ENCODE assay signal across 1 cellular context in the genomic region with DNA sequence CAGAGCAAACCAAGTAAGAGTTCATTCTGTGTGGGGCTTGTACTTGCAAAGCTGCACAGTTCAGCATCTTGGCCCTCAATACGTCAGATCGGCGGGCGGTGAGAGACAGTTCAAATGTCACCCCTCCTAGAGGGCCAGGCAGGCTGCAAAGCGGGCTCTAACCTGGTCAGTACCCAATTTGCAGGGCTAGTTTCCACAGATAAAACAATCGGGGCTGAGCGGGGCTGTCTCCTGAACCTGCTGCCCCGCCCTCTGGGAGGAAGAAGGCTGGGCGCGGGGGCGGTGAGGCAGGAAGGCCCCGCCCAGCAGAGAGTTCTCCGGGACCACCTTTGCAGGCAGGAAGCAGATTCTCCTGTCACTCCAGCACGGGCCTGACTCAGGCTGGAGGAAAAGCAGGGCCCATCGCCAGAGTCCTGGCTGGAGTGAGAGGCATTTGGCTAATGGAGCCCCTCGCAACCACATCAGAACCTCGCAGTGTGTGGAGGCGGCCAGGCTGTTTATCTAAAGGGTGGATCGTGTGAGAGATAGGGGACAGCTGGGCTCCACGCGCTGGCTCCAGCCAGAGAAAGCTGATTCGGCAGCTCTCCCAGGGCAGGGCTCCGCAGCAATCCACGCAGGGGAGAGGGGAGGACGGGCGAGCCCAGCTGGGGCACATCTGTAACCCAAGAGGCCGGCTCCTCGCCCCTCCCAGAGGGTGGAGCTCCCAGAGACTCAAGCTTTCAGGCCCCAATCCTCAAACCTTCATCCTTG.
TF ChIP-seq lines count a peak whose summit lies in the region.

No MANE protein-coding gene starts in this region.

TF ChIP-seq in WTC11, 78 proteins besides CTCF, POLR2A, EP300 and RAD21 (continued from another document):
- TF ChIP-seq, protein P1, sequence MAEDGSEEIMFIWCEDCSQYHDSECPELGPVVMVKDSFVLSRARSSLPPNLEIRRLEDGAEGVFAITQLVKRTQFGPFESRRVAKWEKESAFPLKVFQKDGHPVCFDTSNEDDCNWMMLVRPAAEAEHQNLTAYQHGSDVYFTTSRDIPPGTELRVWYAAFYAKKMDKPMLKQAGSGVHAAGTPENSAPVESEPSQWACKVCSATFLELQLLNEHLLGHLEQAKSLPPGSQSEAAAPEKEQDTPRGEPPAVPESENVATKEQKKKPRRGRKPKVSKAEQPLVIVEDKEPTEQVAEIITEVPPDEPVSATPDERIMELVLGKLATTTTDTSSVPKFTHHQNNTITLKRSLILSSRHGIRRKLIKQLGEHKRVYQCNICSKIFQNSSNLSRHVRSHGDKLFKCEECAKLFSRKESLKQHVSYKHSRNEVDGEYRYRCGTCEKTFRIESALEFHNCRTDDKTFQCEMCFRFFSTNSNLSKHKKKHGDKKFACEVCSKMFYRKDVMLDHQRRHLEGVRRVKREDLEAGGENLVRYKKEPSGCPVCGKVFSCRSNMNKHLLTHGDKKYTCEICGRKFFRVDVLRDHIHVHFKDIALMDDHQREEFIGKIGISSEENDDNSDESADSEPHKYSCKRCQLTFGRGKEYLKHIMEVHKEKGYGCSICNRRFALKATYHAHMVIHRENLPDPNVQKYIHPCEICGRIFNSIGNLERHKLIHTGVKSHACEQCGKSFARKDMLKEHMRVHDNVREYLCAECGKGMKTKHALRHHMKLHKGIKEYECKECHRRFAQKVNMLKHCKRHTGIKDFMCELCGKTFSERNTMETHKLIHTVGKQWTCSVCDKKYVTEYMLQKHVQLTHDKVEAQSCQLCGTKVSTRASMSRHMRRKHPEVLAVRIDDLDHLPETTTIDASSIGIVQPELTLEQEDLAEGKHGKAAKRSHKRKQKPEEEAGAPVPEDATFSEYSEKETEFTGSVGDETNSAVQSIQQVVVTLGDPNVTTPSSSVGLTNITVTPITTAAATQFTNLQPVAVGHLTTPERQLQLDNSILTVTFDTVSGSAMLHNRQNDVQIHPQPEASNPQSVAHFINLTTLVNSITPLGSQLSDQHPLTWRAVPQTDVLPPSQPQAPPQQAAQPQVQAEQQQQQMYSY (CRISPR knock-in tag; IDR thresholded peaks at IDR 0.05) = peak; percentile 71
- TF ChIP-seq HMGA2 (CRISPR knock-in tag; IDR thresholded peaks at IDR 0.05) = no peak
- TF ChIP-seq ZNF138 (CRISPR knock-in tag; conservative IDR thresholded peaks at IDR 0.05) = no peak
- TF ChIP-seq, protein P2, sequence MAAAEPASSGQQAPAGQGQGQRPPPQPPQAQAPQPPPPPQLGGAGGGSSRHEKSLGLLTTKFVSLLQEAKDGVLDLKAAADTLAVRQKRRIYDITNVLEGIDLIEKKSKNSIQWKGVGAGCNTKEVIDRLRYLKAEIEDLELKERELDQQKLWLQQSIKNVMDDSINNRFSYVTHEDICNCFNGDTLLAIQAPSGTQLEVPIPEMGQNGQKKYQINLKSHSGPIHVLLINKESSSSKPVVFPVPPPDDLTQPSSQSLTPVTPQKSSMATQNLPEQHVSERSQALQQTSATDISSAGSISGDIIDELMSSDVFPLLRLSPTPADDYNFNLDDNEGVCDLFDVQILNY (CRISPR knock-in tag; IDR thresholded peaks at IDR 0.05) = no peak; the same call in 1 of the 2 replicates
- TF ChIP-seq, protein P3, sequence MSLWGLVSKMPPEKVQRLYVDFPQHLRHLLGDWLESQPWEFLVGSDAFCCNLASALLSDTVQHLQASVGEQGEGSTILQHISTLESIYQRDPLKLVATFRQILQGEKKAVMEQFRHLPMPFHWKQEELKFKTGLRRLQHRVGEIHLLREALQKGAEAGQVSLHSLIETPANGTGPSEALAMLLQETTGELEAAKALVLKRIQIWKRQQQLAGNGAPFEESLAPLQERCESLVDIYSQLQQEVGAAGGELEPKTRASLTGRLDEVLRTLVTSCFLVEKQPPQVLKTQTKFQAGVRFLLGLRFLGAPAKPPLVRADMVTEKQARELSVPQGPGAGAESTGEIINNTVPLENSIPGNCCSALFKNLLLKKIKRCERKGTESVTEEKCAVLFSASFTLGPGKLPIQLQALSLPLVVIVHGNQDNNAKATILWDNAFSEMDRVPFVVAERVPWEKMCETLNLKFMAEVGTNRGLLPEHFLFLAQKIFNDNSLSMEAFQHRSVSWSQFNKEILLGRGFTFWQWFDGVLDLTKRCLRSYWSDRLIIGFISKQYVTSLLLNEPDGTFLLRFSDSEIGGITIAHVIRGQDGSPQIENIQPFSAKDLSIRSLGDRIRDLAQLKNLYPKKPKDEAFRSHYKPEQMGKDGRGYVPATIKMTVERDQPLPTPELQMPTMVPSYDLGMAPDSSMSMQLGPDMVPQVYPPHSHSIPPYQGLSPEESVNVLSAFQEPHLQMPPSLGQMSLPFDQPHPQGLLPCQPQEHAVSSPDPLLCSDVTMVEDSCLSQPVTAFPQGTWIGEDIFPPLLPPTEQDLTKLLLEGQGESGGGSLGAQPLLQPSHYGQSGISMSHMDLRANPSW (CRISPR knock-in tag; conservative IDR thresholded peaks at IDR 0.05; ENCODE audit: low read depth) = no peak
- TF ChIP-seq RORB (CRISPR knock-in tag; IDR thresholded peaks at IDR 0.05) = no peak
- TF ChIP-seq ELF4 (CRISPR knock-in tag; IDR thresholded peaks at IDR 0.05; ENCODE audit: low read depth) = no peak
- no peak for TF ChIP-seq JUN (CRISPR knock-in tag; IDR thresholded peaks at IDR 0.05)
- TF ChIP-seq, protein P4, sequence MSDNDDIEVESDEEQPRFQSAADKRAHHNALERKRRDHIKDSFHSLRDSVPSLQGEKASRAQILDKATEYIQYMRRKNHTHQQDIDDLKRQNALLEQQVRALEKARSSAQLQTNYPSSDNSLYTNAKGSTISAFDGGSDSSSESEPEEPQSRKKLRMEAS (CRISPR knock-in tag; IDR thresholded peaks at IDR 0.05) = peak; percentile 45; the same call in 1 of the 2 replicates
- TF ChIP-seq ZNF317 (CRISPR knock-in tag; IDR thresholded peaks at IDR 0.05; ENCODE audit: borderline replicate concordance, low read depth) = no peak
- TF ChIP-seq, protein P5, sequence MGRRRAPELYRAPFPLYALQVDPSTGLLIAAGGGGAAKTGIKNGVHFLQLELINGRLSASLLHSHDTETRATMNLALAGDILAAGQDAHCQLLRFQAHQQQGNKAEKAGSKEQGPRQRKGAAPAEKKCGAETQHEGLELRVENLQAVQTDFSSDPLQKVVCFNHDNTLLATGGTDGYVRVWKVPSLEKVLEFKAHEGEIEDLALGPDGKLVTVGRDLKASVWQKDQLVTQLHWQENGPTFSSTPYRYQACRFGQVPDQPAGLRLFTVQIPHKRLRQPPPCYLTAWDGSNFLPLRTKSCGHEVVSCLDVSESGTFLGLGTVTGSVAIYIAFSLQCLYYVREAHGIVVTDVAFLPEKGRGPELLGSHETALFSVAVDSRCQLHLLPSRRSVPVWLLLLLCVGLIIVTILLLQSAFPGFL (CRISPR knock-in tag; IDR thresholded peaks at IDR 0.05; ENCODE audit: borderline replicate concordance) = no peak
- TF ChIP-seq KAT7 (CRISPR knock-in tag; IDR thresholded peaks at IDR 0.05; ENCODE audit: borderline replicate concordance) = no peak
- 0 out of 2 replicates have a peak, but pooled peaks have one; percentile 17 for TF ChIP-seq ZBTB21 (CRISPR knock-in tag; IDR thresholded peaks at IDR 0.05; ENCODE audit: borderline replicate concordance)
- TF ChIP-seq, protein P6, sequence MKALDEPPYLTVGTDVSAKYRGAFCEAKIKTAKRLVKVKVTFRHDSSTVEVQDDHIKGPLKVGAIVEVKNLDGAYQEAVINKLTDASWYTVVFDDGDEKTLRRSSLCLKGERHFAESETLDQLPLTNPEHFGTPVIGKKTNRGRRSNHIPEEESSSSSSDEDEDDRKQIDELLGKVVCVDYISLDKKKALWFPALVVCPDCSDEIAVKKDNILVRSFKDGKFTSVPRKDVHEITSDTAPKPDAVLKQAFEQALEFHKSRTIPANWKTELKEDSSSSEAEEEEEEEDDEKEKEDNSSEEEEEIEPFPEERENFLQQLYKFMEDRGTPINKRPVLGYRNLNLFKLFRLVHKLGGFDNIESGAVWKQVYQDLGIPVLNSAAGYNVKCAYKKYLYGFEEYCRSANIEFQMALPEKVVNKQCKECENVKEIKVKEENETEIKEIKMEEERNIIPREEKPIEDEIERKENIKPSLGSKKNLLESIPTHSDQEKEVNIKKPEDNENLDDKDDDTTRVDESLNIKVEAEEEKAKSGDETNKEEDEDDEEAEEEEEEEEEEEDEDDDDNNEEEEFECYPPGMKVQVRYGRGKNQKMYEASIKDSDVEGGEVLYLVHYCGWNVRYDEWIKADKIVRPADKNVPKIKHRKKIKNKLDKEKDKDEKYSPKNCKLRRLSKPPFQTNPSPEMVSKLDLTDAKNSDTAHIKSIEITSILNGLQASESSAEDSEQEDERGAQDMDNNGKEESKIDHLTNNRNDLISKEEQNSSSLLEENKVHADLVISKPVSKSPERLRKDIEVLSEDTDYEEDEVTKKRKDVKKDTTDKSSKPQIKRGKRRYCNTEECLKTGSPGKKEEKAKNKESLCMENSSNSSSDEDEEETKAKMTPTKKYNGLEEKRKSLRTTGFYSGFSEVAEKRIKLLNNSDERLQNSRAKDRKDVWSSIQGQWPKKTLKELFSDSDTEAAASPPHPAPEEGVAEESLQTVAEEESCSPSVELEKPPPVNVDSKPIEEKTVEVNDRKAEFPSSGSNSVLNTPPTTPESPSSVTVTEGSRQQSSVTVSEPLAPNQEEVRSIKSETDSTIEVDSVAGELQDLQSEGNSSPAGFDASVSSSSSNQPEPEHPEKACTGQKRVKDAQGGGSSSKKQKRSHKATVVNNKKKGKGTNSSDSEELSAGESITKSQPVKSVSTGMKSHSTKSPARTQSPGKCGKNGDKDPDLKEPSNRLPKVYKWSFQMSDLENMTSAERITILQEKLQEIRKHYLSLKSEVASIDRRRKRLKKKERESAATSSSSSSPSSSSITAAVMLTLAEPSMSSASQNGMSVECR (CRISPR knock-in tag; IDR thresholded peaks at IDR 0.05; ENCODE audit: borderline replicate concordance) = peak; percentile 44; the same call in 1 of the 2 replicates
- TF ChIP-seq GABPB1 (CRISPR knock-in tag; IDR thresholded peaks at IDR 0.05) = no peak
- no peak for TF ChIP-seq ZNF263 (CRISPR knock-in tag; IDR thresholded peaks at IDR 0.05; ENCODE audit: low read depth)
- TF ChIP-seq, protein P7, sequence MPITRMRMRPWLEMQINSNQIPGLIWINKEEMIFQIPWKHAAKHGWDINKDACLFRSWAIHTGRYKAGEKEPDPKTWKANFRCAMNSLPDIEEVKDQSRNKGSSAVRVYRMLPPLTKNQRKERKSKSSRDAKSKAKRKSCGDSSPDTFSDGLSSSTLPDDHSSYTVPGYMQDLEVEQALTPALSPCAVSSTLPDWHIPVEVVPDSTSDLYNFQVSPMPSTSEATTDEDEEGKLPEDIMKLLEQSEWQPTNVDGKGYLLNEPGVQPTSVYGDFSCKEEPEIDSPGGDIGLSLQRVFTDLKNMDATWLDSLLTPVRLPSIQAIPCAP (CRISPR knock-in tag; IDR thresholded peaks at IDR 0.05) = no peak
